ENCODE assay signal across 21 cellular contexts in genomic region chr4:101065935-101066485, GRCh38.
DNase-seq lines count a peak whose midpoint lies in the region; ATAC-seq, FAIRE-seq and TF ChIP-seq lines count a peak whose summit lies in the region.
"Had no signal": no experiment of that assay in that cellular context is flagged by ENCODE, and none has a peak within 500 bp of the region (broad histone marks: within the 10 kb centered on the region; RNA-seq: fewer than 3 reads in every experiment).

No MANE protein-coding gene starts in this region.

- no peaks in the 10 kb centered on the region for H4K20me1 ChIP-seq in astrocyte (ENCODE audit: insufficient read depth, low read length)

- intact Hi-C loops in esophagus squamous epithelium (cut with DNase I): no loop called here
- intact Hi-C loops in activated T-helper 2 cell treated with anti-CD3 and anti-CD28 coated beads, Interferon-gamma antibody, Interleukin-2, Interleukin-4, amounts not matched to agents 10 μg/mL and 5 μg/mL and 100 μg/mL, durations not matched to agents 14 hours and 24 hours and 36 hours (cut with micrococcal nuclease): no loop called here

- no peak overlapping the region for H3K9ac ChIP-seq in astrocyte (ENCODE audit: low read length)

- FAIRE-seq in astrocyte (lab: Jason Lieb, UNC): peak; percentile 55
- FAIRE-seq: A204.1, G401.6, GM12892, GM18507, H1 had no signal

- H3K4me3 Mint-ChIP-seq in astrocyte (ENCODE audit: unreplicated experiment): no peak overlapping the region
- no peak overlapping the region for H3K4me3 Mint-ChIP-seq in activated T-helper 2 cell treated with anti-CD3 and anti-CD28 coated beads, Interferon-gamma antibody, Interleukin-2, Interleukin-4, amounts not matched to agents 10 μg/mL and 5 μg/mL and 100 μg/mL, durations not matched to agents 14 hours and 24 hours and 36 hours (ENCODE audit: low read depth)
- H3K4me3 Mint-ChIP-seq: CD8-positive, alpha-beta memory T cell had no signal

- H3K27me3 Mint-ChIP-seq in astrocyte (ENCODE audit: low read depth, unreplicated experiment): no peaks in the 10 kb centered on the region
- no peaks in the 10 kb centered on the region for H3K27me3 Mint-ChIP-seq in activated T-helper 2 cell treated with anti-CD3 and anti-CD28 coated beads, Interferon-gamma antibody, Interleukin-2, Interleukin-4, amounts not matched to agents 10 μg/mL and 5 μg/mL and 100 μg/mL, durations not matched to agents 14 hours and 24 hours and 36 hours (ENCODE audit: low read depth)
- H3K27me3 Mint-ChIP-seq: CD8-positive, alpha-beta memory T cell had no signal

- H3K4me1 Mint-ChIP-seq in astrocyte (ENCODE audit: low read depth, unreplicated experiment): peaks cover 3% of the 10 kb centered on the region
- H3K4me1 Mint-ChIP-seq in activated T-helper 2 cell treated with anti-CD3 and anti-CD28 coated beads, Interferon-gamma antibody, Interleukin-2, Interleukin-4, amounts not matched to agents 10 μg/mL and 5 μg/mL and 100 μg/mL, durations not matched to agents 14 hours and 24 hours and 36 hours (ENCODE audit: low read depth): no peaks in the 10 kb centered on the region

- H3K79me2 ChIP-seq in astrocyte (ENCODE audit: insufficient read depth, low read length): no peaks in the 10 kb centered on the region

- TF ChIP-seq POLR2A in esophagus squamous epithelium (IDR thresholded peaks at IDR 0.05): no peak

- H2AFZ ChIP-seq in astrocyte (ENCODE audit: low read depth, low read length): no peak overlapping the region

- H3K9me3 Mint-ChIP-seq in astrocyte (ENCODE audit: unreplicated experiment): no peaks in the 10 kb centered on the region
- no peaks in the 10 kb centered on the region for H3K9me3 Mint-ChIP-seq in activated T-helper 2 cell treated with anti-CD3 and anti-CD28 coated beads, Interferon-gamma antibody, Interleukin-2, Interleukin-4, amounts not matched to agents 10 μg/mL and 5 μg/mL and 100 μg/mL, durations not matched to agents 14 hours and 24 hours and 36 hours
- H3K9me3 Mint-ChIP-seq: CD8-positive, alpha-beta memory T cell had no signal

- no peaks in the 10 kb centered on the region for H3K27me3 ChIP-seq in astrocyte (ENCODE audit: insufficient read depth, low read length)
- H3K27me3 ChIP-seq in esophagus squamous epithelium: no peaks in the 10 kb centered on the region

- H3K4me1 ChIP-seq in astrocyte (ENCODE audit: insufficient read depth, low read length) (no peaks in the 10 kb centered on the region), esophagus squamous epithelium (peaks cover 0 to 3% (median 0%) of the 10 kb centered on the region in 3 donors)

- peak overlapping the region; percentile 64 for H3K27ac ChIP-seq in 22Rv1
- no peak overlapping the region for H3K27ac ChIP-seq in astrocyte (ENCODE audit: low read depth, low read length)
- no peak overlapping the region for H3K27ac ChIP-seq in esophagus squamous epithelium
- H3K27ac ChIP-seq: C4-2B, SK-N-MC had no signal

- H3K4me3 ChIP-seq in astrocyte (ENCODE audit: insufficient read depth, low read depth, low read length) (no peak overlapping the region), esophagus squamous epithelium (no peak overlapping the region)
- H3K4me3 ChIP-seq: SK-N-MC had no signal

- H3K9me3 ChIP-seq in astrocyte (ENCODE audit: insufficient read depth, low read depth, low read length) (no peaks in the 10 kb centered on the region), esophagus squamous epithelium (no peaks in the 10 kb centered on the region)

- DNase-seq in NCI-H82 (lab: John Stamatoyannopoulos, UW) (peak; percentile 77), astrocyte (ENCODE audit: low read depth) (no peak), left kidney (ENCODE audit: low read depth, low spot score) (peak; percentile 15), esophagus squamous epithelium (lab: John Stamatoyannopoulos, UW) (no peak), iPS-NIHi7 (ENCODE audit: extremely low spot score) (no peak)
- DNase-seq in activated T-helper 2 cell treated with anti-CD3 and anti-CD28 coated beads, Interferon-gamma antibody, Interleukin-2, Interleukin-4, amounts not matched to agents 10 μg/mL and 5 μg/mL and 100 μg/mL, durations not matched to agents 14 hours and 24 hours and 36 hours (ENCODE audit: low spot score): no peak
- DNase-seq: CD8-positive, alpha-beta memory T cell; MM.1S; NCI-H1092; NCI-H1436 treated with DMSO at 0.1 percent for 48 hours; SHP77 had no signal

- TF ChIP-seq CTCF in 22Rv1 (IDR thresholded peaks at IDR 0.05) (no peak), astrocyte (IDR thresholded peaks at IDR 0.05; ENCODE audit: insufficient read depth, low read depth, low read length) (no peak), esophagus squamous epithelium (IDR thresholded peaks at IDR 0.05) (no peak)

- H3K4me2 ChIP-seq in astrocyte (ENCODE audit: low read length): no peak overlapping the region

- WGBS in esophagus squamous epithelium, 2 donors: 69 to 73% methylated on average over 1 of the region's 1 CpG

- ATAC-seq in HG03280 (IDR thresholded peaks at IDR 0.05; ENCODE audit: unreplicated experiment): no peak
- ATAC-seq: HCT116 had no signal

- peaks cover 3% of the 10 kb centered on the region for H3K36me3 Mint-ChIP-seq in astrocyte (ENCODE audit: low read depth, unreplicated experiment)
- peaks cover 3% of the 10 kb centered on the region for H3K36me3 Mint-ChIP-seq in activated T-helper 2 cell treated with anti-CD3 and anti-CD28 coated beads, Interferon-gamma antibody, Interleukin-2, Interleukin-4, amounts not matched to agents 10 μg/mL and 5 μg/mL and 100 μg/mL, durations not matched to agents 14 hours and 24 hours and 36 hours (ENCODE audit: low read depth)

- H3K27ac Mint-ChIP-seq in astrocyte (ENCODE audit: unreplicated experiment): no peak overlapping the region
- H3K27ac Mint-ChIP-seq in activated T-helper 2 cell treated with anti-CD3 and anti-CD28 coated beads, Interferon-gamma antibody, Interleukin-2, Interleukin-4, amounts not matched to agents 10 μg/mL and 5 μg/mL and 100 μg/mL, durations not matched to agents 14 hours and 24 hours and 36 hours: no peak overlapping the region
- H3K27ac Mint-ChIP-seq: CD8-positive, alpha-beta memory T cell had no signal

- H3K36me3 ChIP-seq in astrocyte (ENCODE audit: insufficient read depth, low read length) (no peaks in the 10 kb centered on the region), esophagus squamous epithelium (peaks cover 0 to 11% (median 0%) of the 10 kb centered on the region in 3 donors)

Comparison
In these comparisons a context has a peak if more than half of its experiments do, and no peak if none do; other contexts are left out.
1. DNase-seq: peak in NCI-H82 (single experiment) and left kidney (single experiment); none in astrocyte (single experiment), esophagus squamous epithelium (single experiment), iPS-NIHi7 (single experiment) and activated T-helper 2 cell treated with anti-CD3 and anti-CD28 coated beads, Interferon-gamma antibody, Interleukin-2, Interleukin-4, amounts not matched to agents 10 μg/mL and 5 μg/mL and 100 μg/mL, durations not matched to agents 14 hours and 24 hours and 36 hours (single experiment).